Comparison of ENCODE assay signal across 1 cellular context in genomic region chr6:31042801-31043200, GRCh38.
TF ChIP-seq lines count a peak whose summit lies in the region.

No MANE protein-coding gene starts in this region.

TF ChIP-seq in GM12878, 131 proteins besides CTCF, POLR2A, EP300 and RAD21:
- TF ChIP-seq IRF4 (IDR thresholded peaks at IDR 0.05; ENCODE audit: low read depth, low read length) (peak; percentile 9; the same call in 1 of the 2 replicates), SMAD1 (IDR thresholded peaks at IDR 0.05; ENCODE audit: low read depth, partially characterized antibody) (no peak), ESRRA (IDR thresholded peaks at IDR 0.05; ENCODE audit: low read length) (no peak), E2F8 (IDR thresholded peaks at IDR 0.05; ENCODE audit: low read depth, partially characterized antibody) (no peak), EGR1 (IDR thresholded peaks at IDR 0.05; ENCODE audit: borderline replicate concordance in 1 of 2, low read depth in 2 of 2, low read length in 2 of 2) (no peak), SMC3 (IDR thresholded peaks at IDR 0.05; ENCODE audit: borderline replicate concordance, low read length) (peak; percentile 34; the same call in 1 of the 2 replicates), BRCA1 (IDR thresholded peaks at IDR 0.05; ENCODE audit: low read depth, low read length) (no peak), SPI1 (IDR thresholded peaks at IDR 0.05; ENCODE audit: borderline replicate concordance, insufficient read depth, low read depth, low read length) (peak; percentile 73), BHLHE40 (IDR thresholded peaks at IDR 0.05; ENCODE audit: borderline replicate concordance in 1 of 2, low read depth in 2 of 2, low read length in 1 of 2) (no peak), NR2C1 (IDR thresholded peaks at IDR 0.05) (no peak), E2F4 (IDR thresholded peaks at IDR 0.05; ENCODE audit: low read depth, low read length) (no peak), PBX3 (IDR thresholded peaks at IDR 0.05; ENCODE audit: insufficient replicate concordance, low read depth, low read length) (no peak), IKZF1 (conservative IDR thresholded peaks at IDR 0.05) (peak; percentile 59; the same call in 1 of the 2 replicates), RELB (IDR thresholded peaks at IDR 0.05; ENCODE audit: low read depth) (peak; percentile 55; the same call in 1 of the 2 replicates), IKZF2 (IDR thresholded peaks at IDR 0.05) (peak; percentile 47 to 61; a peak in 3 of 4 replicates), RAD51 (IDR thresholded peaks at IDR 0.05) (no peak), NFXL1 (IDR thresholded peaks at IDR 0.05; ENCODE audit: borderline replicate concordance) (no peak), CHD2 (IDR thresholded peaks at IDR 0.05; ENCODE audit: borderline replicate concordance, low read depth, low read length) (no peak), HDAC2 (IDR thresholded peaks at IDR 0.05) (no peak), NFIC (IDR thresholded peaks at IDR 0.05; ENCODE audit: low read depth, low read length) (no peak), EED (IDR thresholded peaks at IDR 0.05; ENCODE audit: low read depth) (peak; percentile 60), MTA3 (IDR thresholded peaks at IDR 0.05; ENCODE audit: borderline replicate concordance, low read length) (no peak), ZBTB40 (IDR thresholded peaks at IDR 0.05; ENCODE audit: borderline replicate concordance) (no peak), PAX5 (IDR thresholded peaks at IDR 0.05; ENCODE audit: borderline replicate concordance, low read depth, low read length) (no peak)
TF ChIP-seq in GM12878: peak in this region for 7.
